ENCODE assay signal across 7 cellular contexts in the genomic region with DNA sequence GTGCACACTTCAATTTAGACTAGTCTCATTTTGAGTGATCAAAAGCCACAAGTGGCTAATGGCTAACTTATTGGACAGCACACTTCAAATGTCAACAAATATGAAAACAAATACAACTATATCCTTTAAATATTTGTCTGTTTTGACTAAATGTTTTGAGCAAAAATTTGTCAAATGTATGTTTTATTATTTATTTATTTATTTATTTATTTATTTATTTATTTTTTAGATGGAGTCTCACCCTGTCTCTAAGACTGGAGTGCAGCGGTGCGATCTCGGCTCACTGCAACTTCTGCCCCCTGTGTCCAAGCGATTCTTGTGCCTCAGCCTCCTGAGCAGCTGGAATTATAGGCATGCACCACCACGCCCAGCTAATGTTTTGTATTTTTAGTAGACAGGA.
"Had no signal": no experiment of that assay in that cellular context is flagged by ENCODE, and none has a peak within 500 bp of the region (broad histone marks: within the 10 kb centered on the region; RNA-seq: fewer than 3 reads in every experiment).

No MANE protein-coding gene starts in this region.

- H3K4me3 ChIP-seq: GM12878 had no signal

- ATAC-seq: GM12878 had no signal

- FAIRE-seq: GM12878, GM12891, GM12892, GM18507, GM19239 had no signal

- DNase-seq: GDM1, GF-D8 had no signal
